ENCODE assay signal across 25 cellular contexts in the genomic region with DNA sequence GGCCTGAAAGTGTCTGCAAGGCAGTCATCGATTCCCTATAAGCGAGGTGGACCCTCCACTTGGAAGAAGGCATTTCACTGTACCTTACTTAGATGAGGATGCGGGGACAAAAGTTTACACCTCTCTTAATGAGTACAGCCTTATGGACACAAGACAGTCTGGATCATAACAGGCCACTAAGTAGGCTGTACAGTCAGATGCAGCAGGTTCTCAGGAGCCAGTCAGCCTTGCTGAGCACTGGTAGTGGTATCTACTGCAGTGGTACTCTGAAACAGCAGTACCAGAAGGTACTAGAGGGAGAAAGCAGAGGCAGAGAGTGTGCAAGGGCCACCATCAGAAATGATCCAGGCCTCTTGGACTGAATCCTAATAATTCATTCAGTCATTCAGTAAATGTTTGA.
"Had no signal": no experiment of that assay in that cellular context is flagged by ENCODE, and none has a peak within 500 bp of the region (broad histone marks: within the 10 kb centered on the region; RNA-seq: fewer than 3 reads in every experiment).

No MANE protein-coding gene starts in this region.

- H3K4me1 Mint-ChIP-seq: activated B cell treated with CpG ODN at 0.5 μM for 24 hours, memory B cell had no signal

- H3K9me3 ChIP-seq: gastroesophageal sphincter, right atrium auricular region, spleen, transverse colon had no signal

- H3K27ac ChIP-seq: brain microvascular endothelial cell, gastroesophageal sphincter, hepatocyte, neural progenitor cell, right atrium auricular region, spleen, transverse colon had no signal

- H3K4me2 ChIP-seq: hepatocyte, neural progenitor cell had no signal

- H3K4me1 ChIP-seq: gastroesophageal sphincter, right atrium auricular region had no signal

- H3K27ac Mint-ChIP-seq: activated B cell treated with CpG ODN at 0.5 μM for 24 hours; activated naive CD4-positive, alpha-beta T cell treated with anti-CD3 and anti-CD28 coated beads for 36 hours; activated T-helper 1 cell treated with anti-CD3 and anti-CD28 coated beads, Interleukin-12 subunit alpha, Interleukin-12 subunit beta, Interleukin-2, Interleukin-4 antibody, amounts not matched to agents 30 ng/mL and 10 ng/mL and 1 ng/mL, durations not matched to agents 14 hours and 24 hours and 36 hours; memory B cell; neural progenitor cell had no signal

- H3K27me3 Mint-ChIP-seq: activated B cell treated with CpG ODN at 0.5 μM for 24 hours; activated naive CD8-positive, alpha-beta T cell treated with anti-CD3 and anti-CD28 coated beads, Interleukin-2, amount 10 ng/mL, durations not matched to agents 7 days and 5 days; effector memory CD8-positive, alpha-beta T cell; memory B cell had no signal

- H3K9ac ChIP-seq: neural progenitor cell had no signal

- H3K9me3 Mint-ChIP-seq: activated B cell treated with CpG ODN at 0.5 μM for 24 hours; activated naive CD4-positive, alpha-beta T cell treated with anti-CD3 and anti-CD28 coated beads for 36 hours; activated naive CD8-positive, alpha-beta T cell treated with anti-CD3 and anti-CD28 coated beads, Interleukin-2, amount 10 ng/mL, durations not matched to agents 7 days and 5 days; activated T-helper 1 cell treated with anti-CD3 and anti-CD28 coated beads, Interleukin-12 subunit alpha, Interleukin-12 subunit beta, Interleukin-2, Interleukin-4 antibody, amounts not matched to agents 30 ng/mL and 10 ng/mL and 1 ng/mL, durations not matched to agents 14 hours and 24 hours and 36 hours; effector memory CD8-positive, alpha-beta T cell; memory B cell; natural killer cell; neural progenitor cell had no signal

- H3K4me3 Mint-ChIP-seq: activated B cell treated with CpG ODN at 0.5 μM for 24 hours; activated naive CD4-positive, alpha-beta T cell treated with anti-CD3 and anti-CD28 coated beads for 36 hours; activated naive CD8-positive, alpha-beta T cell treated with anti-CD3 and anti-CD28 coated beads, Interleukin-2, amount 10 ng/mL, durations not matched to agents 7 days and 5 days; activated T-helper 1 cell treated with anti-CD3 and anti-CD28 coated beads, Interleukin-12 subunit alpha, Interleukin-12 subunit beta, Interleukin-2, Interleukin-4 antibody, amounts not matched to agents 30 ng/mL and 10 ng/mL and 1 ng/mL, durations not matched to agents 14 hours and 24 hours and 36 hours; effector memory CD8-positive, alpha-beta T cell; memory B cell; natural killer cell; neural progenitor cell had no signal

- H3K4me3 ChIP-seq: gastroesophageal sphincter, hepatocyte, neural progenitor cell, right atrium auricular region, spleen, transverse colon had no signal

- DNase-seq: activated B cell treated with CpG ODN at 0.5 μM for 24 hours; activated CD4-positive, alpha-beta T cell treated with anti-CD3 and anti-CD28 coated beads, Interleukin-2, amount 50 U/mL, for 1 hour; activated effector memory CD4-positive, alpha-beta T cell treated with anti-CD3 and anti-CD28 coated beads, Interleukin-2, amount 50 U/mL, for 16 hours; activated naive CD4-positive, alpha-beta T cell treated with anti-CD3 and anti-CD28 coated beads for 36 hours; activated naive CD8-positive, alpha-beta T cell treated with anti-CD3 and anti-CD28 coated beads, Interleukin-2, amount 10 ng/mL, durations not matched to agents 7 days and 5 days; activated T-cell treated with anti-CD3 and anti-CD28 coated beads for 4 hours; amniotic stem cell; brain microvascular endothelial cell; caudate nucleus; cortex of kidney; effector memory CD8-positive, alpha-beta T cell; erythroblast; left colon; natural killer cell; occipital lobe; spleen; stimulated activated naive CD4-positive, alpha-beta T cell treated with Interleukin-2 at 50 U/mL for 16 hours; T-helper 2 cell; transverse colon had no signal

- H2AFZ ChIP-seq: hepatocyte, neural progenitor cell had no signal

- ATAC-seq: effector memory CD8-positive, alpha-beta T cell; gastroesophageal sphincter; left colon; natural killer cell had no signal

- H3K27me3 ChIP-seq: brain microvascular endothelial cell, gastroesophageal sphincter, hepatocyte, neural progenitor cell, right atrium auricular region, spleen, transverse colon had no signal
